15 cellular contexts compared by ENCODE assay signal in the genomic region with DNA sequence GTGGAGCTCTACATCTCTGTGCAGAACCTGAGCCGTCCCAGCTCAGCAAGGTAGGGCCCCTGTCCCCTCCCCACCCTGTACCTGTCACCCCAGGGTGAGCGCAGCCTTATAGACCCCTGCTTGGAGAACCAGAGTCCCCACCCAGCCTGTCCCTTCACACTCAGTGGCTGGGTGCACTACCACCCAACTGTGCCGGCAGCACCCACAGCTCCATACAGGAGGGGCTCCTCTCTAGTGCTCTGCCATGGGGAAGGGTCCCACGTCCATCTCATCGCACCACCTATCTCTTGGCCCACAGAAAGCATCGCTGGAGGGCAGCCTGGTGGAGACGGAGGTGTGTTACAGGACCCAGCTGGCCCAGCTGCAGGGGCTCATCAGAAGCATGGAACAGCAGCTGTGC. TPM values are rescaled to one million over a fixed set of nuclear protein-coding genes. Genes with fewer than 3 reads are reported as not detected.
"Had no signal": no experiment of that assay in that cellular context is flagged by ENCODE, and none has a peak within 500 bp of the region (broad histone marks: within the 10 kb centered on the region; RNA-seq: fewer than 3 reads in every experiment).

No MANE protein-coding gene starts in this region.

RNA-seq across cellular contexts. Expression of a gene that starts 45.4 kb away (rescaled TPM):
- total RNA-seq: activated B cell treated with CpG ODN at 0.5 μM for 24 hours; activated CD4-positive, alpha-beta memory T cell treated with anti-CD3 and anti-CD28 coated beads for 36 hours; activated CD4-positive, alpha-beta memory T cell treated with anti-CD3 and anti-CD28 coated beads, Interleukin-2, amount 10 ng/mL, durations not matched to agents 7 days and 5 days; activated CD4-positive, alpha-beta T cell treated with anti-CD3 and anti-CD28 coated beads, Interleukin-2, amount 10 ng/mL, durations not matched to agents 24 days and 14 days; activated CD4-positive, alpha-beta T cell treated with anti-CD3 and anti-CD28 coated beads, Interleukin-2, amount 10 ng/mL, durations not matched to agents 7 days and 5 days; activated CD8-positive, alpha-beta memory T cell treated with anti-CD3 and anti-CD28 coated beads for 36 hours; activated CD8-positive, alpha-beta memory T cell treated with anti-CD3 and anti-CD28 coated beads, Interleukin-2, amount 10 ng/mL, durations not matched to agents 7 days and 5 days; activated CD8-positive, alpha-beta T cell treated with anti-CD3 and anti-CD28 coated beads for 36 hours; activated CD8-positive, alpha-beta T cell treated with anti-CD3 and anti-CD28 coated beads, Interleukin-2, amount 10 ng/mL, durations not matched to agents 7 days and 5 days; T-cell; T-helper 1 cell treated with Interleukin-12 subunit alpha and Interleukin-12 subunit beta and Interleukin-4 antibody, amounts not matched to agents 30 ng/mL and 1 ng/mL, for 36 hours; T-helper 17 cell; T-helper 2 cell treated with Interferon-gamma antibody and Interleukin-4, amounts not matched to agents 100 ng/mL and 5 ng/mL, for 36 hours; WTC11 had no signal

RNA-seq across cellular contexts. Expression of a gene that starts 53.6 kb away (rescaled TPM):
- total RNA-seq: activated B cell treated with CpG ODN at 0.5 μM for 24 hours; activated CD4-positive, alpha-beta T cell treated with anti-CD3 and anti-CD28 coated beads for 36 hours; activated CD4-positive, alpha-beta T cell treated with anti-CD3 and anti-CD28 coated beads, Interleukin-2, amount 10 ng/mL, durations not matched to agents 24 days and 14 days; activated CD8-positive, alpha-beta memory T cell treated with anti-CD3 and anti-CD28 coated beads for 36 hours; activated CD8-positive, alpha-beta T cell treated with anti-CD3 and anti-CD28 coated beads for 36 hours; T-helper 17 cell; WTC11 had no signal
